ENCODE assay signal across 9 cellular contexts in the genomic region with DNA sequence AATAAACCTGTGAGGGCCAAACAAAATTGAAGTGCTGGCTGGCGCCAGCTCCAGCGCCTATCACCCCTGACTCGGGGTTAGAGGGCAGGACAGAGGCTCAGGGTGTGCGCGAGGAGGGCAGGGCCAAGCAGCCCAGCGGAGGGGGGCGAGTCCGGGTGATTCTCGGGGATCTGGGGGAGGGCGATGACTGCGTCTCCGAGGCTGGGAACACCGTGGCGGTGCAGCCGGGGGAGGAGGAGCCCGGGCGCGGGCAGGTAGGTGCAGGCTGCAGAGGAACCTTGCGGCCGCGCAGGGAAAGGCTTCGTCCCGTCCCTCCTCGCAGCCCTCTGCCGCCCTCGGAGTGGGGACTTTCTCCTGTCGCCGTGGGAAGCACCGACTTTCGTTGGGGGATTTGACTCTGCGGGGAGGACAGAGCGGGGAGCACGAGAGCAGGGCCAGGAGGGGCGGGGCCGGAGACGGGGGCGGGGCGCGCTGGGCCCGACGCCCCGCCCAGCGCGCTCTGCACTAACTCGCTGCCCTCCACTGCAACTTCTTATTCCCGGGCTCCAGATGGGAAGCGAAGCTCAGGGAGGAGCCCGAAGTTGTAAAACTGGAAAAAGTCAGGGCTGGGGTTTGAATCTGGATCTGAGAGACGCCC. TPM values are rescaled to one million over a fixed set of nuclear protein-coding genes. Genes with fewer than 3 reads are reported as not detected.
DNase-seq lines count a peak whose midpoint lies in the region; ATAC-seq, FAIRE-seq and TF ChIP-seq lines count a peak whose summit lies in the region.
"Had no signal": no experiment of that assay in that cellular context is flagged by ENCODE, and none has a peak within 500 bp of the region (broad histone marks: within the 10 kb centered on the region; RNA-seq: fewer than 3 reads in every experiment).

No MANE protein-coding gene starts in this region.

- POLR2A ChIA-PET in GM12878 (lab: Charles Lee) = interaction anchor here (0.6 to 2.8 kb wide), 4 partner anchors 12 to 82 kb away, joined by 4 to 17 read pairs (median 9); partner anchors contain the start of gene LMAN2

- SMC1A ChIA-PET in GM12878 (lab: Charles Lee; ENCODE audit: uncharacterized antibody, unreplicated experiment) = interaction anchor here (1.1 to 3.7 kb wide), 3 partner anchors 11 to 251 kb away, joined by 3 to 32 read pairs (median 12); partner anchors contain the start of gene LMAN2

- H3K4me3 ChIP-seq in HUES64 (ENCODE audit: low read length) = peak overlapping the region; percentile 70
- peak overlapping the region; percentile 63 for H3K4me3 ChIP-seq in GM12878
- peak overlapping the region; percentile 63 for H3K4me3 ChIP-seq in iPS-18a (ENCODE audit: low read length)

- H3K36me3 ChIP-seq in HUES64 (ENCODE audit: insufficient read depth, low read length) (no peaks in the 10 kb centered on the region), GM12878 (ENCODE audit: control insufficient read depth in 2 of 2, insufficient read depth in 2 of 2, low read length in 1 of 2) (peaks cover 2 to 4% of the 10 kb centered on the region in 2 experiments; a peak in 3 of 4 replicates), iPS-18a (ENCODE audit: control insufficient read depth, low read depth, low read length) (no peaks in the 10 kb centered on the region)

- no peaks in the 10 kb centered on the region for H4K20me1 ChIP-seq in GM12878 (ENCODE audit: control insufficient read depth, insufficient read depth)

- ATAC-seq in GM12878 = peak; percentile 72

- RAD21 ChIA-PET in GM12878 (lab: Charles Lee; ENCODE audit: unreplicated experiment) = interaction anchor here (0.9 to 4.4 kb wide), 4 partner anchors 8 to 50 kb away, joined by 3 to 29 read pairs (median 11); partner anchors contain the start of gene LMAN2

- no TSS peak for BruUV-seq in GM12878 (replicated peaks; lab: Mats Ljungman, UMichigan)

- H3K27ac ChIP-seq in HUES64 (ENCODE audit: low read depth, low read length) = peak overlapping the region; percentile 31; the same call in 1 of the 2 replicates
- peak overlapping the region; percentile 91 for H3K27ac ChIP-seq in GM12878 (ENCODE audit: control insufficient read depth, insufficient read depth)
- H3K27ac ChIP-seq in iPS-18a (ENCODE audit: low read length) = no peak overlapping the region

- TF ChIP-seq EP300 in GM12878 (IDR thresholded peaks at IDR 0.05; ENCODE audit: borderline replicate concordance in 1 of 2, control insufficient read depth in 1 of 2, low read depth in 2 of 2, low read length in 2 of 2) = no peak; a peak in 1 of 4 replicates

- CTCF ChIA-PET in GM12878 (lab: Yijun Ruan, JAX) = interaction anchor here (0.7 to 3.7 kb wide), 3 partner anchors 27 to 108 kb away, joined by 3 to 22 read pairs (median 3); no protein-coding TSS in a partner anchor

- TF ChIP-seq POLR2A in GM12878 (IDR thresholded peaks at IDR 0.05; ENCODE audit: low read depth, low read length) = peak; percentile 59

- no peak; a peak in 1 of 6 replicates for TF ChIP-seq CTCF in GM12878 (IDR thresholded peaks at IDR 0.05 in 2 of 3, conservative IDR thresholded peaks at IDR 0.05 in 1 of 3; ENCODE audit: control insufficient read depth in 2 of 3, extremely low read depth in 1 of 3, insufficient read depth in 1 of 3, low read depth in 3 of 3, low read length in 3 of 3)

- H2AFZ ChIP-seq in GM12878 (ENCODE audit: control insufficient read depth, low read depth, low read length) = peak overlapping the region; percentile 77

- H3K9me3 ChIP-seq in HUES64 (ENCODE audit: insufficient read depth, low read depth, low read length) (no peaks in the 10 kb centered on the region), GM12878 (replicated peaks; ENCODE audit: control insufficient read depth, insufficient read depth, low read length) (no peaks in the 10 kb centered on the region), iPS-18a (ENCODE audit: control insufficient read depth, low read depth, low read length) (no peaks in the 10 kb centered on the region)

- intact Hi-C loops in GM12878 (cut with micrococcal nuclease; ENCODE audit: unreplicated experiment) = loop anchor here (5.0 kb wide), 1 partner anchor 51 kb away; the partner anchor contains the start of gene MXD3

- no peak for FAIRE-seq in GM12878 (lab: Jason Lieb, UNC)
- FAIRE-seq: A204.1 had no signal

- H3K4me1 ChIP-seq in HUES64 (ENCODE audit: insufficient read depth, low read length) = peaks cover 11% of the 10 kb centered on the region
- peaks cover 59% of the 10 kb centered on the region for H3K4me1 ChIP-seq in GM12878 (ENCODE audit: control insufficient read depth, insufficient read depth, low read length)
- peaks cover 25% of the 10 kb centered on the region for H3K4me1 ChIP-seq in iPS-18a (ENCODE audit: control insufficient read depth, low read depth, low read length)

- in situ Hi-C loops in GM12878 (cut with MboI) = no loop called here

- H3K27me3 ChIP-seq in HUES64 (ENCODE audit: insufficient read depth, low read length) (peaks cover 16% of the 10 kb centered on the region), GM12878 (replicated peaks in 1 of 2; ENCODE audit: control insufficient read depth in 2 of 2, insufficient read depth in 2 of 2, low read length in 1 of 2) (no peaks in the 10 kb centered on the region), iPS-18a (ENCODE audit: control insufficient read depth, insufficient read depth, low read length) (peaks cover 14% of the 10 kb centered on the region)

- peaks cover 66% of the 10 kb centered on the region for H3K79me2 ChIP-seq in GM12878 (ENCODE audit: control insufficient read depth, insufficient read depth, low read length)

- DNase-seq in DMS 273 (lab: John Stamatoyannopoulos, UW; ENCODE audit: unreplicated experiment) (peak; percentile 86), DMS 273 treated with DMSO at 0.1 percent for 48 hours (lab: John Stamatoyannopoulos, UW) (no peak), T-helper 2 cell (peak; percentile 51 to 65 (median 61)), GM12878 (ENCODE audit: low read depth, low spot score) (no peak), NK-92 (lab: John Stamatoyannopoulos, UW; ENCODE audit: unreplicated experiment) (no peak)
- peak; percentile 81 for DNase-seq in stimulated activated CD4-positive, alpha-beta T cell treated with anti-CD3 and anti-CD28 coated beads, Interleukin-15, amount 100 ng/mL, for 24 hours

- no peak for TF ChIP-seq RAD21 in GM12878 (IDR thresholded peaks at IDR 0.05; ENCODE audit: insufficient read depth, low read depth, low read length)

- 1% methylated on average over 49 of the region's 49 CpGs for WGBS in HUES64
- under 1% methylated on average over 44 of the region's 49 CpGs for WGBS in GM12878 (ENCODE audit: insufficient coverage, insufficient replicate concordance, low lambda C conversion rate, missing lambda C conversion rate)

- peak overlapping the region; percentile 93 for H3K4me2 ChIP-seq in GM12878 (ENCODE audit: control insufficient read depth, insufficient read depth)

- H3K9ac ChIP-seq in HUES64 (ENCODE audit: low read depth, low read length) (peak overlapping the region; percentile 60), GM12878 (ENCODE audit: control insufficient read depth, insufficient read depth, low read length) (peak overlapping the region; percentile 61), iPS-18a (ENCODE audit: low read length) (peak overlapping the region; percentile 41)

RNA-seq across cellular contexts. Expression of gene RGS14, which starts 5.3 kb away (rescaled TPM):
- 10.9 TPM for polyA plus RNA-seq in HUES64 (2013, experiment 1 of 2)
- 13.5 TPM for polyA plus RNA-seq in HUES64 (2013, experiment 2 of 2)
- total RNA-seq in GM12878 (2013; cell fraction: nucleolus; rRNA removed) = 111 and 131 TPM in 2 replicates
- total RNA-seq in GM12878 (2014; rRNA removed) = 56.5 and 68.1 TPM in 2 replicates
- total RNA-seq in GM12878 (2014; rRNA removed; fragmentation: Illumina TruSeq; extraction: Trizol) = 25.1 and 30.4 TPM in 2 replicates
- total RNA-seq in GM12878 (2021) = 65.6 and 72.9 TPM in 2 replicates
- polyA plus RNA-seq in GM12878 (2011; ENCODE audit: low read depth) = 6.4 TPM
- 28.8 and 57.1 TPM in 2 replicates for polyA plus RNA-seq in GM12878 (2011; rRNA removed)
- polyA plus RNA-seq in GM12878 (2011; cell fraction: cytosol; rRNA removed) = 90.6 and 104 TPM in 2 replicates
- 281 and 299 TPM in 2 replicates for polyA plus RNA-seq in GM12878 (2011; cell fraction: nucleus; rRNA removed)
- polyA plus RNA-seq in GM12878 (2012) = 30.7 and 40.7 TPM in 2 replicates
- polyA plus RNA-seq in GM12878 (2014; fragmentation: Illumina TruSeq; extraction: Trizol) = 4.4 and 35.8 TPM in 2 replicates
- polyA plus RNA-seq in GM12878 (2014; fragmentation: Nextera tagmentation; extraction: Ambion mirVana) = 1 to 10 TPM in 1 of 2 experiments, under 1 TPM in 1; 0.19 to 1.3 TPM
- polyA plus RNA-seq in GM12878 (2014; rRNA removed) = 88.7 and 91.9 TPM in 2 replicates
- polyA plus RNA-seq in GM12878 (2016; fragmentation: Nextera tagmentation; extraction: Ambion mirVana) = 10 to 100 TPM; 53.6 to 56.0 TPM
- polyA minus RNA-seq in GM12878 (2011; rRNA and poly(A)+ RNA removed) = 40.5 and 82.2 TPM in 2 replicates
- 26.2 and 29.3 TPM in 2 replicates for polyA minus RNA-seq in GM12878 (2011; cell fraction: cytosol; rRNA and poly(A)+ RNA removed)
- 52.3 and 74.0 TPM in 2 replicates for polyA minus RNA-seq in GM12878 (2011; cell fraction: nucleus; rRNA and poly(A)+ RNA removed)

RNA-seq across cellular contexts. Expression of gene LMAN2, which starts 11.5 kb away (rescaled TPM):
- 124 TPM for polyA plus RNA-seq in HUES64 (2013, experiment 1 of 2)
- polyA plus RNA-seq in HUES64 (2013, experiment 2 of 2) = 117 TPM
- total RNA-seq in GM12878 (2013; cell fraction: nucleolus; rRNA removed) = 195 and 213 TPM in 2 replicates
- total RNA-seq in GM12878 (2014; rRNA removed) = 184 and 207 TPM in 2 replicates
- 98.9 and 112 TPM in 2 replicates for total RNA-seq in GM12878 (2014; rRNA removed; fragmentation: Illumina TruSeq; extraction: Trizol)
- total RNA-seq in GM12878 (2021) = 117 and 121 TPM in 2 replicates
- 35.5 TPM for polyA plus RNA-seq in GM12878 (2011; ENCODE audit: low read depth)
- 55.9 and 104 TPM in 2 replicates for polyA plus RNA-seq in GM12878 (2011; rRNA removed)
- polyA plus RNA-seq in GM12878 (2011; cell fraction: cytosol; rRNA removed) = 273 and 308 TPM in 2 replicates
- polyA plus RNA-seq in GM12878 (2011; cell fraction: nucleus; rRNA removed) = 210 and 234 TPM in 2 replicates
- polyA plus RNA-seq in GM12878 (2012) = 139 and 151 TPM in 2 replicates
- polyA plus RNA-seq in GM12878 (2014; fragmentation: Illumina TruSeq; extraction: Trizol) = 84.1 and 178 TPM in 2 replicates
- 10 to 100 TPM in 1 of 2 experiments, 1 to 10 TPM in 1; 2.4 to 11.4 TPM for polyA plus RNA-seq in GM12878 (2014; fragmentation: Nextera tagmentation; extraction: Ambion mirVana)
- 179 and 230 TPM in 2 replicates for polyA plus RNA-seq in GM12878 (2014; rRNA removed)
- polyA plus RNA-seq in GM12878 (2016; fragmentation: Nextera tagmentation; extraction: Ambion mirVana) = 100 to 1,000 TPM; 252 to 264 TPM
- 197 and 327 TPM in 2 replicates for polyA minus RNA-seq in GM12878 (2011; rRNA and poly(A)+ RNA removed)
- polyA minus RNA-seq in GM12878 (2011; cell fraction: cytosol; rRNA and poly(A)+ RNA removed) = 100 and 110 TPM in 2 replicates
- 69.0 and 97.6 TPM in 2 replicates for polyA minus RNA-seq in GM12878 (2011; cell fraction: nucleus; rRNA and poly(A)+ RNA removed)

RNA-seq across cellular contexts. Expression of gene SLC34A1, which starts 21.2 kb away (rescaled TPM):
- not detected for polyA plus RNA-seq in HUES64 (2013, experiment 1 of 2)
- polyA plus RNA-seq in HUES64 (2013, experiment 2 of 2) = not detected
- total RNA-seq in GM12878 (2013; cell fraction: nucleolus; rRNA removed) = 1.7 and 2.1 TPM in 2 replicates
- total RNA-seq in GM12878 (2014; rRNA removed) (0.05 and 0.11 TPM in 2 replicates), GM12878 (2014; rRNA removed; fragmentation: Illumina TruSeq; extraction: Trizol) (0.04 and 0.09 TPM in 2 replicates), GM12878 (2021) (0.05 and 0.10 TPM in 2 replicates)
- not detected for polyA plus RNA-seq in GM12878 (2011; ENCODE audit: low read depth)
- polyA plus RNA-seq in GM12878 (2011; rRNA removed) (0.14 TPM in 2 replicates), GM12878 (2014; fragmentation: Illumina TruSeq; extraction: Trizol) (0.03 TPM in 1 of 2 replicates, not detected in the other), GM12878 (2014; fragmentation: Nextera tagmentation; extraction: Ambion mirVana) (not detected), GM12878 (2014; rRNA removed) (0.05 and 0.09 TPM in 2 replicates), GM12878 (2016; fragmentation: Nextera tagmentation; extraction: Ambion mirVana) (under 1 TPM; 0.07 to 0.09 TPM)
- polyA plus RNA-seq in GM12878 (2011; cell fraction: cytosol; rRNA removed) = 0.13 and 0.22 TPM in 2 replicates
- polyA plus RNA-seq in GM12878 (2011; cell fraction: nucleus; rRNA removed) = 0.85 and 0.91 TPM in 2 replicates
- 0.08 and 0.14 TPM in 2 replicates for polyA plus RNA-seq in GM12878 (2012)
- polyA minus RNA-seq in GM12878 (2011; rRNA and poly(A)+ RNA removed) = 0.37 and 0.77 TPM in 2 replicates
- polyA minus RNA-seq in GM12878 (2011; cell fraction: cytosol; rRNA and poly(A)+ RNA removed) = not detected in 2 replicates
- 0.60 and 0.96 TPM in 2 replicates for polyA minus RNA-seq in GM12878 (2011; cell fraction: nucleus; rRNA and poly(A)+ RNA removed)

RNA-seq across cellular contexts. Expression of gene PFN3, which starts 37.5 kb away (rescaled TPM):
- polyA plus RNA-seq in HUES64 (2013, experiment 1 of 2) = not detected
- polyA plus RNA-seq in HUES64 (2013, experiment 2 of 2) = not detected
- total RNA-seq in GM12878 (2013; cell fraction: nucleolus; rRNA removed) = 2.1 TPM in 1 of 2 replicates, not detected in the other
- not detected in 2 replicates for total RNA-seq in GM12878 (2014; rRNA removed)
- not detected in 2 replicates for total RNA-seq in GM12878 (2014; rRNA removed; fragmentation: Illumina TruSeq; extraction: Trizol)
- total RNA-seq in GM12878 (2021) = not detected in 2 replicates
- polyA plus RNA-seq in GM12878 (2011; ENCODE audit: low read depth) = not detected
- not detected in 2 replicates for polyA plus RNA-seq in GM12878 (2011; rRNA removed)
- not detected in 2 replicates for polyA plus RNA-seq in GM12878 (2011; cell fraction: cytosol; rRNA removed)
- not detected in 2 replicates for polyA plus RNA-seq in GM12878 (2011; cell fraction: nucleus; rRNA removed)
- polyA plus RNA-seq in GM12878 (2012) = not detected in 2 replicates
- polyA plus RNA-seq in GM12878 (2014; fragmentation: Illumina TruSeq; extraction: Trizol) = not detected in 2 replicates
- polyA plus RNA-seq in GM12878 (2014; fragmentation: Nextera tagmentation; extraction: Ambion mirVana) = not detected
- polyA plus RNA-seq in GM12878 (2014; rRNA removed) = not detected in 2 replicates
- not detected for polyA plus RNA-seq in GM12878 (2016; fragmentation: Nextera tagmentation; extraction: Ambion mirVana)
- not detected in 2 replicates for polyA minus RNA-seq in GM12878 (2011; rRNA and poly(A)+ RNA removed)
- not detected in 2 replicates for polyA minus RNA-seq in GM12878 (2011; cell fraction: cytosol; rRNA and poly(A)+ RNA removed)
- polyA minus RNA-seq in GM12878 (2011; cell fraction: nucleus; rRNA and poly(A)+ RNA removed) = not detected in 2 replicates

RNA-seq across cellular contexts. Expression of gene F12, which starts 46.4 kb away (rescaled TPM):
- polyA plus RNA-seq in HUES64 (2013, experiment 1 of 2) = 0.60 TPM
- 1.4 TPM for polyA plus RNA-seq in HUES64 (2013, experiment 2 of 2)
- 4.6 and 6.3 TPM in 2 replicates for total RNA-seq in GM12878 (2013; cell fraction: nucleolus; rRNA removed)
- total RNA-seq in GM12878 (2014; rRNA removed) = 6.9 and 7.1 TPM in 2 replicates
- total RNA-seq in GM12878 (2014; rRNA removed; fragmentation: Illumina TruSeq; extraction: Trizol) = 0.49 and 0.74 TPM in 2 replicates
- total RNA-seq in GM12878 (2021) = 5.8 and 7.1 TPM in 2 replicates
- 2.0 TPM for polyA plus RNA-seq in GM12878 (2011; ENCODE audit: low read depth)
- 2.3 and 5.2 TPM in 2 replicates for polyA plus RNA-seq in GM12878 (2011; rRNA removed)
- 6.7 and 11.9 TPM in 2 replicates for polyA plus RNA-seq in GM12878 (2011; cell fraction: cytosol; rRNA removed)
- 14.0 and 14.8 TPM in 2 replicates for polyA plus RNA-seq in GM12878 (2011; cell fraction: nucleus; rRNA removed)
- 3.0 and 4.4 TPM in 2 replicates for polyA plus RNA-seq in GM12878 (2012)
- polyA plus RNA-seq in GM12878 (2014; fragmentation: Illumina TruSeq; extraction: Trizol) = 0.25 and 0.82 TPM in 2 replicates
- polyA plus RNA-seq in GM12878 (2014; fragmentation: Nextera tagmentation; extraction: Ambion mirVana) = under 1 TPM; 0.50 to 0.82 TPM
- 5.9 and 9.9 TPM in 2 replicates for polyA plus RNA-seq in GM12878 (2014; rRNA removed)
- 10 to 100 TPM in 1 of 2 experiments, 1 to 10 TPM in 1; 9.7 to 11.3 TPM for polyA plus RNA-seq in GM12878 (2016; fragmentation: Nextera tagmentation; extraction: Ambion mirVana)
- polyA minus RNA-seq in GM12878 (2011; rRNA and poly(A)+ RNA removed) = 1.8 and 3.0 TPM in 2 replicates
- 2.9 and 7.5 TPM in 2 replicates for polyA minus RNA-seq in GM12878 (2011; cell fraction: cytosol; rRNA and poly(A)+ RNA removed)
- 2.9 and 3.5 TPM in 2 replicates for polyA minus RNA-seq in GM12878 (2011; cell fraction: nucleus; rRNA and poly(A)+ RNA removed)

Comparison
In these comparisons a context has a peak if more than half of its experiments do, and no peak if none do; other contexts are left out.
1. DNase-seq: peak in DMS 273 (single experiment), T-helper 2 cell (5 of 5) and stimulated activated CD4-positive, alpha-beta T cell treated with anti-CD3 and anti-CD28 coated beads, Interleukin-15, amount 100 ng/mL, for 24 hours (single experiment); none in DMS 273 treated with DMSO at 0.1 percent for 48 hours (single experiment), GM12878 (single experiment) and NK-92 (single experiment).
2. Peak in every context shown above with its lines, with median percentiles within 50 percentile points of each other: H3K4me3 ChIP-seq and H3K9ac ChIP-seq.